Comparison of ENCODE assay signal across 12 cellular contexts in the genomic region with DNA sequence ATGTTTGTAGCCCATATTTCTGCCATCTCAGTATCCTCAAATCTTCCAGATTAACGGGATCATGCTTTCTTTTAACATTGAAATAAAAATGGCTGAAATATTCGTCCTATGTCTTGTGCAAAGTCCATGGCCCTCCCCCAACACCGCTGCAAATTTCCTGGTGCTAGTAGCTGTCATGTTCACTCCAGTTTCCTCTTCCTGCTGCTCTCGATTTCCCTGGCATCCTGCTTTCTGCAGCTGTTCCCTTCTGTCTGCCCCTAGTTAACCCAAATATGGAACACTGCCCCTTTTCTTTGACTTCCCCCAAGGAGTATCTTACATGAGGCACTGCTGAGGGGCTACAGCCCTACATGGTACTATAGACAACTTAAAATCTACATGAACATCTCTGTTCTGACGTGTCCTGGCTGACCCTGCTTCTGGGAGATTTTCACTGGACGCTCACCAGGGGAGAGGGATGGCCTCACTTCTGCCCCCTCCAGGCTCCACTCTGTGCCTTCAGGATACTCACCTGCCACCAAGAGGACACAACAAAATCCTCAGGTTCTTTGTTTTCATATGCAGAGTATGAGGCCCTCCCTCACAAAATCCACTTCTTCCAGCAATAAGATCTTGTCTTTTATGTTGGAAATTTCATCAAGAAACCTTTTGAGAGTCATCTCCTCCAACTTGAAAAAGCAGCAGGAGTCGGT. TPM values are rescaled to one million over a fixed set of nuclear protein-coding genes. Genes with fewer than 3 reads are reported as not detected.
DNase-seq lines count a peak whose midpoint lies in the region; ATAC-seq and TF ChIP-seq lines count a peak whose summit lies in the region.
"Had no signal": no experiment of that assay in that cellular context is flagged by ENCODE, and none has a peak within 500 bp of the region (broad histone marks: within the 10 kb centered on the region; RNA-seq: fewer than 3 reads in every experiment).

No MANE protein-coding gene starts in this region.

- H3K4me3 ChIP-seq in left ventricle myocardium inferior (no peak overlapping the region), OCI-LY7 (ENCODE audit: low read depth, low read length, poor library complexity, severe bottlenecking) (no peak overlapping the region), fibroblast of the aortic adventitia (ENCODE audit: low read depth, low read length) (no peak overlapping the region)
- H3K4me3 ChIP-seq: BLaER1, esophagus squamous epithelium had no signal

- no peaks in the 10 kb centered on the region for H3K27me3 Mint-ChIP-seq in type B pancreatic cell

- H3K9me2 ChIP-seq in OCI-LY7 (ENCODE audit: insufficient read depth, low read length): no peaks in the 10 kb centered on the region

- H3K9me3 ChIP-seq in left ventricle myocardium inferior (replicated peaks) (no peaks in the 10 kb centered on the region), OCI-LY7 (ENCODE audit: low read length) (no peaks in the 10 kb centered on the region)
- H3K9me3 ChIP-seq: BLaER1, esophagus squamous epithelium had no signal

- H2AFZ ChIP-seq in OCI-LY7 (ENCODE audit: low read length): no peak overlapping the region

- H3K4me1 ChIP-seq in left ventricle myocardium inferior (no peaks in the 10 kb centered on the region), OCI-LY7 (ENCODE audit: insufficient read depth, low read length, poor library complexity, severe bottlenecking) (no peaks in the 10 kb centered on the region)

- H4K20me1 ChIP-seq in OCI-LY7 (ENCODE audit: insufficient read depth, low read length): no peaks in the 10 kb centered on the region
- H4K20me1 ChIP-seq: BLaER1 had no signal

- H3K27ac ChIP-seq in left ventricle myocardium inferior (replicated peaks) (no peak overlapping the region), OCI-LY7 (ENCODE audit: low read depth, low read length, poor library complexity, severe bottlenecking) (no peak overlapping the region)
- H3K27ac ChIP-seq: BLaER1, esophagus squamous epithelium had no signal

- BruUV-seq in OCI-LY7 (replicated peaks; lab: Mats Ljungman, UMichigan): no TSS peak

- ATAC-seq in left cardiac atrium: no peak
- ATAC-seq in GM19455 (IDR thresholded peaks at IDR 0.05; ENCODE audit: unreplicated experiment): no peak

- POLR2A ChIA-PET in OCI-LY7 (lab: Charles Lee): no interaction called here

- peak; percentile 24 for TF ChIP-seq CTCF in left ventricle myocardium inferior (IDR thresholded peaks at IDR 0.05; ENCODE audit: borderline replicate concordance)
- TF ChIP-seq CTCF in OCI-LY7 (conservative IDR thresholded peaks at IDR 0.05; ENCODE audit: low read length): peak; percentile 45; the same call in 1 of the 2 replicates
- TF ChIP-seq CTCF in fibroblast of the aortic adventitia (IDR thresholded peaks at IDR 0.05; ENCODE audit: insufficient read depth, low read length): peak; percentile 3
- TF ChIP-seq CTCF in type B pancreatic cell (conservative IDR thresholded peaks at IDR 0.05): peak; percentile 63

- H3K36me3 ChIP-seq in left ventricle myocardium inferior: peaks cover 9% of the 10 kb centered on the region
- H3K36me3 ChIP-seq in OCI-LY7 (ENCODE audit: insufficient read depth, low read length): no peaks in the 10 kb centered on the region
- H3K36me3 ChIP-seq: BLaER1, esophagus squamous epithelium had no signal

- no peaks in the 10 kb centered on the region for H3K9me3 Mint-ChIP-seq in type B pancreatic cell

- peaks cover 5% of the 10 kb centered on the region for H3K4me1 Mint-ChIP-seq in type B pancreatic cell (ENCODE audit: unreplicated experiment)

- CTCF ChIA-PET in OCI-LY7 (lab: Charles Lee; ENCODE audit: unreplicated experiment): no interaction called here

- no peak overlapping the region for H3K27ac Mint-ChIP-seq in type B pancreatic cell

- no peak for DNase-seq in left ventricle myocardium inferior
- DNase-seq in left cardiac atrium: no peak
- DNase-seq in OCI-LY7 (ENCODE audit: low spot score): no peak
- DNase-seq in fibroblast of the aortic adventitia (ENCODE audit: low read depth): no peak
- DNase-seq in type B pancreatic cell (ENCODE audit: extremely low spot score, unreplicated experiment): no peak
- no peak for DNase-seq in amygdala (lab: John Stamatoyannopoulos, UW)
- DNase-seq in NCI-H1694 treated with DMSO at 0.1 percent for 48 hours (lab: John Stamatoyannopoulos, UW): no peak
- DNase-seq: activated CD4-positive, alpha-beta T cell treated with anti-CD3 and anti-CD28 coated beads, Interleukin-2, amount 50 U/mL, for 1 hour; esophagus squamous epithelium; KG1 had no signal

- H3K4me3 Mint-ChIP-seq in type B pancreatic cell: no peak overlapping the region

- H3K4me2 ChIP-seq in OCI-LY7 (ENCODE audit: low read length): no peak overlapping the region
- H3K4me2 ChIP-seq: BLaER1 had no signal

- H3K79me2 ChIP-seq in OCI-LY7 (ENCODE audit: insufficient read depth, low read depth, low read length): no peaks in the 10 kb centered on the region

- peaks cover 5% of the 10 kb centered on the region for H3K36me3 Mint-ChIP-seq in type B pancreatic cell

- intact Hi-C loops in left ventricle myocardium inferior (cut with micrococcal nuclease): no loop called here
- intact Hi-C loops in left cardiac atrium (cut with DNase I): no loop called here
- intact Hi-C loops in OCI-LY7 (cut with micrococcal nuclease; ENCODE audit: unreplicated experiment): no loop called here

- no peaks in the 10 kb centered on the region for H3K27me3 ChIP-seq in left ventricle myocardium inferior (ENCODE audit: low read depth)
- H3K27me3 ChIP-seq: BLaER1, esophagus squamous epithelium had no signal

RNA-seq across cellular contexts. Expression of a gene that starts 29.4 kb away (rescaled TPM):
- total RNA-seq in left ventricle myocardium inferior (1.8 TPM), left cardiac atrium (1 to 10 TPM; 2.0 to 4.4 TPM), OCI-LY7 (2022) (not detected in 2 replicates), fibroblast of the aortic adventitia (ENCODE audit: low replicate concordance) (0.54 and 1.1 TPM in 2 replicates), type B pancreatic cell (ENCODE audit: low replicate concordance) (7.9 and 12.7 TPM in 2 replicates)
- not detected in 2 replicates for total RNA-seq in OCI-LY7 (2014; rRNA removed; shearing (Covaris generic))

Comparison
In these comparisons a context has a peak if more than half of its experiments do, and no peak if none do; other contexts are left out.
1. CTCF ChIP-seq: peak in every context shown above with its lines; median percentile 63 in type B pancreatic cell; 45 in OCI-LY7; 24 in left ventricle myocardium inferior; 3 in fibroblast of the aortic adventitia.